18 cellular contexts compared by ENCODE assay signal in the genomic region with DNA sequence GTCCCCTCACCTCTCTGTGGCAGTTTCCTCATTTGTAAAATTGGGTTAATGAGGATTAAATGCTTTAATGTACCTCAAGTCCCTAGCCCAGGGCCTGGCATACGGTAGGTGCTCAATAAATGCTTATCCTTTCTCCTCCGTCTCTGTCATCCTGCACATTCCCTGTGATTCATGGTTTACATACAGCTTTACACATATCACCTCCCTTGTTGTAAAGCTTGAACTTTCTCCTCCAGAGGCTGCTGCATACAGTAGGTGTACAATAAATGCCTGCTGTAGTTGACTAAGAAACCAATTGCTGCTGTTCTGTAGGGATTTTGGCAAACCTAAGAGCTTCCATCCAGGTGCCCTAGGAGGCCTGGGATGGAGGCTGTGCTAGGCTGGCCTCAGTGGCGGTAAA. TPM values are rescaled to one million over a fixed set of nuclear protein-coding genes. Genes with fewer than 3 reads are reported as not detected.
"Had no signal": no experiment of that assay in that cellular context is flagged by ENCODE, and none has a peak within 500 bp of the region (broad histone marks: within the 10 kb centered on the region; RNA-seq: fewer than 3 reads in every experiment).

No MANE protein-coding gene starts in this region.

- H3K27ac ChIP-seq: epithelial cell of prostate had no signal

- H3K4me3 ChIP-seq: spleen had no signal

- ATAC-seq: activated T-cell treated with anti-CD3 and anti-CD28 coated beads, Interleukin-2, amount 50 U/mL, for 72 hours; left colon; T-helper 17 cell had no signal

- DNase-seq: activated CD4-positive, alpha-beta T cell treated with anti-CD3 and anti-CD28 coated beads for 4 hours; activated CD4-positive, alpha-beta T cell treated with anti-CD3 and anti-CD28 coated beads, Interleukin-2, amount 50 U/mL, for 48 hours; activated CD4-positive, CD25-positive, alpha-beta regulatory T cell; activated effector memory CD4-positive, alpha-beta T cell treated with Interleukin-2 at 50 U/mL for 16 hours; activated naive CD4-positive, alpha-beta T cell treated with anti-CD3 and anti-CD28 coated beads, Interleukin-2, amount 10 ng/mL, durations not matched to agents 7 days and 5 days; activated T-cell treated with anti-CD3 and anti-CD28 coated beads, Interleukin-2, amount 50 U/mL, for 72 hours; amygdala; cerebellar nuclear complex; cortex of kidney; posterior cingulate gyrus; spleen; stimulated activated CD4-positive, alpha-beta T cell treated with anti-CD3 and anti-CD28 coated beads, Interleukin-4, amount 100 ng/mL, for 1 hour; stimulated activated naive CD4-positive, alpha-beta T cell treated with Interleukin-2 at 50 U/mL for 16 hours; T-helper 17 cell; upper lobe of left lung had no signal

- H3K36me3 ChIP-seq: spleen, upper lobe of left lung had no signal

- H3K9me3 ChIP-seq: spleen, upper lobe of left lung had no signal

RNA-seq across cellular contexts. Expression of gene CSPG4, which starts 1.5 kb away (rescaled TPM):
- total RNA-seq: activated T-cell treated with anti-CD3 and anti-CD28 coated beads, Interleukin-2, amount 50 U/mL, for 72 hours had no signal
- polyA plus RNA-seq: neural cell had no signal
